ENCODE assay signal across 21 cellular contexts in the genomic region with DNA sequence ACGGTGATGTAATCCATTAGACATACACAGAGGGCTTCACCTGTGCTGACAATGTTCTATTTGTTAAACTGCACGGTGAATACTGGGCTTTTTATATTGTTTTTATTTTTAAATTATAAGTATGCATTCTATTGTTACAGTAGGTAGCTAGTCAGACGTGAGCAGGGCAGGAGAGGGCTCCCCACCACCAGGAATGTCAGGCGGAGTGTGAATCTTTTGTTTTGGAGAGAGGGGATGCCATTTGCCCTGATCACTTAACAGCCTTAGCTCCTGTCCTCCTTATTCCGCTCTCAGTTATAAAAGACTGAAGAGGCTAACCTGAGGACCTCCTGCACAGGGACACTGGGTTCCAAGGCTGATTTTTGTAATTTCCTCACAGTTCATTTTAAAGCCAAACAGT.
"Had no signal": no experiment of that assay in that cellular context is flagged by ENCODE, and none has a peak within 500 bp of the region (broad histone marks: within the 10 kb centered on the region; RNA-seq: fewer than 3 reads in every experiment).

No MANE protein-coding gene starts in this region.

- H3K27me3 Mint-ChIP-seq: stimulated activated memory B cell treated with anti-CD40 and anti-IgM and Interleukin-4, amounts not matched to agents 10 μg/mL and 1 μg/mL and 100 μg/mL, for 72 hours; stimulated activated naive CD8-positive, alpha-beta T cell treated with anti-CD3 and anti-CD28 coated beads, Interleukin-15, Interleukin-2, amounts not matched to agents 100 ng/mL and 50 ng/mL, for 24 hours had no signal

- H3K4me3 ChIP-seq: dorsolateral prefrontal cortex, esophagus muscularis mucosa, gastrocnemius medialis, left ventricle myocardium inferior, lung, spleen, tibial artery, upper lobe of left lung, uterus had no signal

- ATAC-seq: gastrocnemius medialis; sciatic nerve; stimulated activated memory B cell treated with anti-CD40 and anti-IgM and Interleukin-4, amounts not matched to agents 10 μg/mL and 1 μg/mL and 100 μg/mL, for 72 hours had no signal

- H3K9me3 ChIP-seq: esophagus muscularis mucosa, gastrocnemius medialis, left ventricle myocardium inferior, neutrophil, spleen, tibial artery, upper lobe of left lung, uterus had no signal

- H3K9me3 Mint-ChIP-seq: nephron progenitor cell; stimulated activated naive CD8-positive, alpha-beta T cell treated with anti-CD3 and anti-CD28 coated beads, Interleukin-15, Interleukin-2, amounts not matched to agents 100 ng/mL and 50 ng/mL, for 24 hours had no signal

- DNase-seq: cortex of kidney; dorsolateral prefrontal cortex; effector CD8-positive, alpha-beta T cell; gastrocnemius medialis; left ventricle myocardium inferior; mesenchymal stem cell; naive B cell; nephron progenitor cell; spleen; stimulated activated CD4-positive, alpha-beta T cell treated with anti-CD3 and anti-CD28 coated beads, Interleukin-15, amount 100 ng/mL, for 24 hours; stimulated activated CD4-positive, alpha-beta T cell treated with anti-CD3 and anti-CD28 coated beads, Interleukin-1b, Interleukin-23, amount 100 ng/mL, for 48 hours; stimulated activated CD4-positive, alpha-beta T cell treated with anti-CD3 and anti-CD28 coated beads, Interleukin-4, amount 100 ng/mL, for 24 hours; tibial artery; upper lobe of left lung; uterus had no signal

- H3K4me3 Mint-ChIP-seq: naive B cell; nephron progenitor cell; stimulated activated memory B cell treated with anti-CD40 and anti-IgM and Interleukin-4, amounts not matched to agents 10 μg/mL and 1 μg/mL and 100 μg/mL, for 72 hours; stimulated activated naive CD8-positive, alpha-beta T cell treated with anti-CD3 and anti-CD28 coated beads, Interleukin-15, Interleukin-2, amounts not matched to agents 100 ng/mL and 50 ng/mL, for 24 hours had no signal

- H3K27ac ChIP-seq: dorsolateral prefrontal cortex, esophagus muscularis mucosa, gastrocnemius medialis, left ventricle myocardium inferior, neutrophil, spleen, tibial artery, upper lobe of left lung, uterus had no signal

- H3K36me3 ChIP-seq: esophagus muscularis mucosa, gastrocnemius medialis, left ventricle myocardium inferior, neutrophil, spleen, tibial artery, upper lobe of left lung, uterus had no signal

- H3K27ac Mint-ChIP-seq: naive B cell; nephron progenitor cell; stimulated activated memory B cell treated with anti-CD40 and anti-IgM and Interleukin-4, amounts not matched to agents 10 μg/mL and 1 μg/mL and 100 μg/mL, for 72 hours; stimulated activated naive CD8-positive, alpha-beta T cell treated with anti-CD3 and anti-CD28 coated beads, Interleukin-15, Interleukin-2, amounts not matched to agents 100 ng/mL and 50 ng/mL, for 24 hours had no signal

- H3K36me3 Mint-ChIP-seq: stimulated activated memory B cell treated with anti-CD40 and anti-IgM and Interleukin-4, amounts not matched to agents 10 μg/mL and 1 μg/mL and 100 μg/mL, for 72 hours had no signal

- H3K4me1 Mint-ChIP-seq: naive B cell; stimulated activated memory B cell treated with anti-CD40 and anti-IgM and Interleukin-4, amounts not matched to agents 10 μg/mL and 1 μg/mL and 100 μg/mL, for 72 hours had no signal

- H3K4me1 ChIP-seq: esophagus muscularis mucosa, gastrocnemius medialis, left ventricle myocardium inferior, spleen, tibial artery, upper lobe of left lung, uterus had no signal

- H3K27me3 ChIP-seq: dorsolateral prefrontal cortex, esophagus muscularis mucosa, gastrocnemius medialis, neutrophil, spleen, tibial artery, upper lobe of left lung, uterus had no signal
